9 cellular contexts compared by ENCODE assay signal in the genomic region with DNA sequence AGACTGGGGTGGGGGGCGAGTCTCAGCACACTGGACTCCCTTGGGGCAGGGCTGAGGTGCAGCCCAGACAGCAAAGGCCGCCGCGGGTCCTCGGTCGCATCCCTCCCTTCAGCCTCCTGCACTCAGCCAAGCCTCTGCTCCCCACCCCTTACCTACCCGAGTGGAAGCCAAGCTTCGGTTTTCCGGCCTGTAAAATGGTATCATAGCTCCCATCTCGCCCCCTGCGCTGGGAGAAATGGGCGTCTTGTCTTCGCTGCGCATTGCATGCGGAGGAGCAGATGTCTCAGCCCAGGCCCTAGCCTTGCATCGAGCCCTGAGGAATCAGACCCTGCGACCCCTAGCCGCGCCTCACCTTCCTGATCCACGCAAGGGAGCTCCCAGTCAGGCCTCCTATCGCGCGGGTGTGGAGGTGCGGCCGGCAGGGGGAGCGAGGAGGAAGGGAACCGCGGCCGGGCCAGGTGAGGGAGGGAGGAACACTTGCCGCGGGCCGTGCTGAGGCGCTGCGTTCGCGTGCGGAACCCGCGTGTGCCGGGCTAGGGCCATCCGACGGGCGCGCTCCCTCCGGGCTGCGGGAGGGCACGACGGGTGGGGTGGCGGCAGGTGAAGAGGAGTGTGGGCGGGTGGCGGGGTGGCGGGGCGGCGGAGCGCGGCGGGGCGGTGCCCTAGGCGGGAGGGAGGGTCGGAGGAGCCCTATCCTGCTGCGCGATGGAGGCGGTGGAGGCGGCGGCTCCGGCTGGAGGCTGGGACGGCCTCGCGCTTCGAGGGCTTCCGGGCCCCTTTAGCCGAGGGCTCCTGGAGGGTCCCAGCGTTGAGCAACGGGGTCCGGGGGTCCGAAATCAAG. TPM values are rescaled to one million over a fixed set of nuclear protein-coding genes. Genes with fewer than 3 reads are reported as not detected.
DNase-seq lines count a peak whose midpoint lies in the region; ATAC-seq, FAIRE-seq and TF ChIP-seq lines count a peak whose summit lies in the region.
"Had no signal": no experiment of that assay in that cellular context is flagged by ENCODE, and none has a peak within 500 bp of the region (broad histone marks: within the 10 kb centered on the region; RNA-seq: fewer than 3 reads in every experiment).

No MANE protein-coding gene starts in this region.

- intact Hi-C loops in ascending aorta (cut with DNase I), result no loop called here

- H3K4me1 ChIP-seq in GM23338 (ENCODE audit: insufficient read depth) (peaks cover 17% of the 10 kb centered on the region), ascending aorta (peaks cover 0 to 12% of the 10 kb centered on the region in 2 donors)

- H3K9me3 ChIP-seq in AG04450 (ENCODE audit: control insufficient read depth, insufficient read depth, low read length) (no peaks in the 10 kb centered on the region; the same call in 1 of the 2 replicates), ascending aorta (no peaks in the 10 kb centered on the region)

- no peak overlapping the region for H3K4me3 ChIP-seq in AG04450 (ENCODE audit: low read depth, low read length)
- peak overlapping the region; percentile 53 for H3K4me3 ChIP-seq in GM23338
- H3K4me3 ChIP-seq in ascending aorta, result peak overlapping the region; percentile 30 to 47
- no peak overlapping the region for H3K4me3 ChIP-seq in kidney epithelial cell (ENCODE audit: low read depth, low read length)

- no peak overlapping the region for H3K27ac Mint-ChIP-seq in GM23338

- ATAC-seq in GM23338, result peak; percentile 6
- ATAC-seq in GM18870 (IDR thresholded peaks at IDR 0.05; ENCODE audit: unreplicated experiment), result no peak

- TF ChIP-seq CTCF in AG04450 (IDR thresholded peaks at IDR 0.05; ENCODE audit: low read depth, low read length) (peak; percentile 40), GM23338 (conservative IDR thresholded peaks at IDR 0.05; ENCODE audit: low read depth in 2 of 2) (peak; percentile 53 to 56), ascending aorta (IDR thresholded peaks at IDR 0.05) (peak in 2 of 3 experiments; percentile 25 to 45), kidney epithelial cell (IDR thresholded peaks at IDR 0.05; ENCODE audit: insufficient read depth, low read length, poor library complexity, severe bottlenecking) (peak; percentile 52)

- H3K27ac ChIP-seq in AG04450 (ENCODE audit: low read depth, low read length), result no peak overlapping the region
- H3K27ac ChIP-seq in GM23338 (ENCODE audit: low read depth), result no peak overlapping the region
- H3K27ac ChIP-seq in ascending aorta, result no peak overlapping the region

- H3K4me2 ChIP-seq in GM23338, result peak overlapping the region; percentile 78

- no peak for DNase-seq in AG04450 (ENCODE audit: low read depth, low spot score)
- peak; percentile 73 for DNase-seq in GM23338 (ENCODE audit: low spot score)
- DNase-seq in T follicular helper cell (ENCODE audit: low read depth), result peak; percentile 64
- DNase-seq in ascending aorta (ENCODE audit: low spot score in 2 of 2), result no peak
- no peak for DNase-seq in kidney epithelial cell (ENCODE audit: low read depth)
- peak; percentile 32 to 39 for DNase-seq in stimulated activated CD8-positive, alpha-beta memory T cell treated with anti-CD3 and anti-CD28 coated beads, Interleukin-2, amount 100 ng/mL, for 1 hour (ENCODE audit: low read depth in 2 of 2)
- DNase-seq in HTR-8/SVneo (ENCODE audit: insufficient read length, low spot score), result no peak

- H3K4me3 Mint-ChIP-seq in GM23338, result peak overlapping the region; percentile 34; the same call in 1 of the 3 replicates

- no peak for FAIRE-seq in HTR-8/SVneo (lab: Jason Lieb, UNC)

- peaks cover 82% of the 10 kb centered on the region for H3K27me3 Mint-ChIP-seq in GM23338 (ENCODE audit: insufficient read depth, low read depth, poor library complexity)

- H3K36me3 Mint-ChIP-seq in GM23338 (ENCODE audit: low read depth), result peaks cover 5% of the 10 kb centered on the region; the same call in 1 of the 3 replicates

- peaks cover 80% of the 10 kb centered on the region for H3K27me3 ChIP-seq in AG04450 (ENCODE audit: control insufficient read depth, insufficient read depth, low read length)
- peaks cover 89% of the 10 kb centered on the region for H3K27me3 ChIP-seq in GM23338 (ENCODE audit: insufficient read depth)
- H3K27me3 ChIP-seq in ascending aorta, result peaks cover 14% of the 10 kb centered on the region
- H3K27me3 ChIP-seq in kidney epithelial cell (ENCODE audit: control insufficient read depth, insufficient read depth, low read length), result peaks cover 92% of the 10 kb centered on the region

- CTCF ChIA-PET in AG04450 (lab: Charles Lee), result interaction anchor here (0.6 to 0.9 kb wide), 2 partner anchors 26 to 74 kb away, joined by 3 read pairs; no protein-coding TSS in a partner anchor

- peaks cover 20% of the 10 kb centered on the region for H3K4me1 Mint-ChIP-seq in GM23338

- H2AFZ ChIP-seq in GM23338, result 0 out of 2 replicates have a peak overlapping the region, but pooled peaks have one; percentile 28

- POLR2A ChIA-PET in AG04450 (lab: Yijun Ruan, JAX), result no interaction called here

- no peaks in the 10 kb centered on the region; the same call in 2 of the 3 replicates for H3K9me3 Mint-ChIP-seq in GM23338

- peaks cover 9% of the 10 kb centered on the region for H4K20me1 ChIP-seq in GM23338 (replicated peaks; ENCODE audit: insufficient read depth)

- peaks cover 13% of the 10 kb centered on the region; the same call in 1 of the 2 replicates for H3F3A ChIP-seq in GM23338 (replicated peaks; ENCODE audit: low read depth)

- H3K36me3 ChIP-seq in GM23338 (ENCODE audit: insufficient read depth) (no peaks in the 10 kb centered on the region), ascending aorta (no peaks in the 10 kb centered on the region), kidney epithelial cell (ENCODE audit: control insufficient read depth, insufficient read depth, low read length) (no peaks in the 10 kb centered on the region)

- H3K79me2 ChIP-seq in GM23338 (replicated peaks; ENCODE audit: insufficient read depth), result no peaks in the 10 kb centered on the region

- no peaks in the 10 kb centered on the region for H3K9me2 ChIP-seq in GM23338 (ENCODE audit: insufficient read depth)

TF ChIP-seq in GM23338, 12 proteins besides CTCF, POLR2A, EP300 and RAD21:
- TF ChIP-seq EZH2 (IDR thresholded peaks at IDR 0.05; ENCODE audit: low read depth, unreplicated experiment) (peak; percentile 92), POLR2AphosphoS5 (IDR thresholded peaks at IDR 0.05; ENCODE audit: low read depth) (no peak), EZH2phosphoT487 (IDR thresholded peaks at IDR 0.05; ENCODE audit: unreplicated experiment) (peak; percentile 47)
TF ChIP-seq in GM23338: peak in this region for 2.

RNA-seq across cellular contexts. Expression of gene TBX1, which starts 4.1 kb away (rescaled TPM):
- polyA plus RNA-seq in AG04450 (2011; rRNA removed) (not detected in 2 replicates), GM23338 (2016; fragmentation: Nextera tagmentation; extraction: Ambion mirVana) (0.19 TPM in 2 replicates)
- not detected in 2 replicates for polyA minus RNA-seq in AG04450 (2011; rRNA and poly(A)+ RNA removed)
- total RNA-seq in GM23338 (2014; rRNA removed; shearing (Covaris generic)), result 0.23 and 0.66 TPM in 2 replicates
- total RNA-seq in ascending aorta (not detected), kidney epithelial cell (not detected in 2 replicates)

RNA-seq across cellular contexts. Expression of gene GP1BB, which starts 33.2 kb away (rescaled TPM):
- polyA plus RNA-seq in AG04450 (2011; rRNA removed) (0.20 and 0.60 TPM in 2 replicates), GM23338 (2016; fragmentation: Nextera tagmentation; extraction: Ambion mirVana) (0.53 and 1.1 TPM in 2 replicates)
- 0.28 TPM in 1 of 2 replicates, not detected in the other for polyA minus RNA-seq in AG04450 (2011; rRNA and poly(A)+ RNA removed)
- 1.3 TPM in 1 of 2 replicates, not detected in the other for total RNA-seq in GM23338 (2014; rRNA removed; shearing (Covaris generic))
- total RNA-seq in ascending aorta (50.2 TPM), kidney epithelial cell (0.50 and 1.8 TPM in 2 replicates)
- total RNA-seq: renal cortical epithelial cell had no signal

RNA-seq across cellular contexts. Expression of gene SEPTIN5, which starts 42.2 kb away (rescaled TPM):
- polyA plus RNA-seq in AG04450 (2011; rRNA removed) (13.1 and 15.5 TPM in 2 replicates), GM23338 (2016; fragmentation: Nextera tagmentation; extraction: Ambion mirVana) (4.3 and 5.6 TPM in 2 replicates)
- polyA minus RNA-seq in AG04450 (2011; rRNA and poly(A)+ RNA removed), result 24.2 and 28.9 TPM in 2 replicates
- total RNA-seq in GM23338 (2014; rRNA removed; shearing (Covaris generic)), result 7.7 and 17.2 TPM in 2 replicates
- total RNA-seq in ascending aorta (105 TPM), kidney epithelial cell (6.5 and 10.1 TPM in 2 replicates)

Comparison
In these comparisons a context has a peak if more than half of its experiments do, and no peak if none do; other contexts are left out.
1. DNase-seq: peak in GM23338 (single experiment), T follicular helper cell (single experiment) and stimulated activated CD8-positive, alpha-beta memory T cell treated with anti-CD3 and anti-CD28 coated beads, Interleukin-2, amount 100 ng/mL, for 1 hour (2 of 2); none in AG04450 (single experiment), ascending aorta (0 of 2), kidney epithelial cell (single experiment) and HTR-8/SVneo (single experiment).
2. H3K4me3 ChIP-seq: peak in GM23338 (single experiment) and ascending aorta (2 of 2); none in AG04450 (single experiment) and kidney epithelial cell (single experiment).
3. RNA of gene GP1BB, which starts 33.2 kb away (total RNA-seq): 50.2 TPM in ascending aorta (single experiment); 1.3 TPM in GM23338 and 0.50 to 1.8 TPM in kidney epithelial cell; every median in the first group is over 10 times any median in the second.
4. Peak in every context shown above with its lines, with median percentiles within 50 percentile points of each other: CTCF ChIP-seq.